ENCODE assay signal across 8 cellular contexts in the genomic region with DNA sequence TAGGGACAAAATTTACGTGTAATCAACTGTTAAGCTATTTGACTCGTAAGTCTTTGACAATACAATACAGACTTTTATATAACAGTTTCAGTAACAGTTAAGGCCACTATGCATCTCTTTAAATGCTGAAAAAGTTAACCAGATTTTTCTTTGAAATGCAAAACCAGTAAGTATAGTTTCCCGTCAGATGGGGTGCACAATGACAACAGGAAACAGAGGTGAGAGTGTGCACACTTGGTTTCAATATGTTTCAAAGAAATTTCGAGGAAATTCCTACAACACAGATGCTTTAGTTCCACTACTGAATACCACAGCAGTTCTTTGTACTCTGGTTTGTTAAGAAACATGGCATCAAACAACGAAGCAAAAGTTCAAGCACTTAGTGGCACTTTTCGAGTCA.
A peak's percentile ranks its signal among the peaks of the same experiment; 100 is the strongest.
DNase-seq lines count a peak whose midpoint lies in the region; ATAC-seq lines count a peak whose summit lies in the region.

No MANE protein-coding gene starts in this region.

- H3K27me3 Mint-ChIP-seq in central memory CD8-positive, alpha-beta T cell, result no peaks in the 10 kb centered on the region

- H3K4me1 Mint-ChIP-seq in central memory CD8-positive, alpha-beta T cell, result peaks cover 61% of the 10 kb centered on the region

- peak overlapping the region; percentile 49; the same call in 1 of the 2 replicates for H3K4me3 ChIP-seq in GM08714 (ENCODE audit: low read length)

- H3K27ac Mint-ChIP-seq in central memory CD8-positive, alpha-beta T cell (ENCODE audit: low read depth), result peak overlapping the region; percentile 87

- H3K4me3 Mint-ChIP-seq in central memory CD8-positive, alpha-beta T cell, result peak overlapping the region; percentile 54

- H3K36me3 Mint-ChIP-seq in central memory CD8-positive, alpha-beta T cell (ENCODE audit: insufficient read depth), result peaks cover under 1% of the 10 kb centered on the region

- in situ Hi-C loops in KBM-7 (cut with MboI; ENCODE audit: low pct_unique_long_range_greater_than_20kb, low sequenced_read_pairs), result no loop called here

- peak; percentile 45 for DNase-seq in KBM-7
- peak in 1 of 2 donors; percentile 28 for DNase-seq in central memory CD8-positive, alpha-beta T cell (ENCODE audit: low spot score in 2 of 2)
- DNase-seq in pons (ENCODE audit: low spot score), result no peak
- no peak for DNase-seq in T-helper 9 cell
- no peak for DNase-seq in NCI-H524 treated with DMSO at 0.1 percent for 48 hours (lab: John Stamatoyannopoulos, UW)
- DNase-seq in EL, result no peak

- peak; percentile 68 for ATAC-seq in GM21360 (IDR thresholded peaks at IDR 0.05; ENCODE audit: unreplicated experiment)
- ATAC-seq in central memory CD8-positive, alpha-beta T cell (replicated peaks; ENCODE audit: extremely low read depth, poor library complexity, severe bottlenecking), result peak; percentile 91

- no peaks in the 10 kb centered on the region for H3K9me3 Mint-ChIP-seq in central memory CD8-positive, alpha-beta T cell
